In genomic region chr1:216310776-216311175, GRCh38 we compare ENCODE assay signal across 8 cellular contexts.
DNase-seq lines count a peak whose midpoint lies in the region; ATAC-seq, FAIRE-seq and TF ChIP-seq lines count a peak whose summit lies in the region.

No MANE protein-coding gene starts in this region.

- H3K27me3 Mint-ChIP-seq in activated T-cell treated with anti-CD3 and anti-CD28 coated beads, Interleukin-2, amount 50 U/mL, for 24 hours, result no peaks in the 10 kb centered on the region

- FAIRE-seq in bronchial epithelial cell (lab: Jason Lieb, UNC), result no peak

- ATAC-seq in GM21576 (IDR thresholded peaks at IDR 0.05; ENCODE audit: unreplicated experiment), result peak; percentile 63
- no peak for ATAC-seq in HG03342 (IDR thresholded peaks at IDR 0.05; ENCODE audit: unreplicated experiment)

- no peaks in the 10 kb centered on the region for H3K36me3 Mint-ChIP-seq in activated T-cell treated with anti-CD3 and anti-CD28 coated beads, Interleukin-2, amount 50 U/mL, for 24 hours (ENCODE audit: low read depth)

- no peak overlapping the region for H3K4me3 Mint-ChIP-seq in activated T-cell treated with anti-CD3 and anti-CD28 coated beads, Interleukin-2, amount 50 U/mL, for 24 hours

- no peaks in the 10 kb centered on the region for H3K4me1 Mint-ChIP-seq in activated T-cell treated with anti-CD3 and anti-CD28 coated beads, Interleukin-2, amount 50 U/mL, for 24 hours (ENCODE audit: low read depth)

- H3K4me3 ChIP-seq in AG10803 (ENCODE audit: low read length), result no peak overlapping the region
- H3K4me3 ChIP-seq in bronchial epithelial cell (ENCODE audit: low read depth, low read length), result no peak overlapping the region
- H3K4me3 ChIP-seq in osteoblast (ENCODE audit: insufficient read depth, low read length), result no peak overlapping the region

- H3K79me2 ChIP-seq in osteoblast (ENCODE audit: insufficient read depth, low read length), result no peaks in the 10 kb centered on the region

- DNase-seq in AG10803 (ENCODE audit: low read depth) (peak; percentile 4), NCI-H2171 (lab: John Stamatoyannopoulos, UW) (peak; percentile 62), bronchial epithelial cell (ENCODE audit: low read depth) (peak; percentile 50), osteoblast (ENCODE audit: insufficient read length, low spot score, missing footprints) (no peak), NCI-H1930 (lab: John Stamatoyannopoulos, UW) (no peak)
- DNase-seq in activated T-cell treated with anti-CD3 and anti-CD28 coated beads, Interleukin-2, amount 50 U/mL, for 24 hours, result no peak

- H4K20me1 ChIP-seq in osteoblast (ENCODE audit: insufficient read depth, low read length), result no peaks in the 10 kb centered on the region

- H3K36me3 ChIP-seq in bronchial epithelial cell (ENCODE audit: control insufficient read depth, insufficient read depth, low read length), result no peaks in the 10 kb centered on the region
- no peaks in the 10 kb centered on the region for H3K36me3 ChIP-seq in osteoblast (ENCODE audit: insufficient read depth, low read length)

- no peaks in the 10 kb centered on the region for H3K9me3 ChIP-seq in osteoblast (ENCODE audit: low read depth, low read length)

- no peak overlapping the region for H3K4me2 ChIP-seq in osteoblast (ENCODE audit: insufficient read depth, low read length)

- H3K27ac ChIP-seq in osteoblast (ENCODE audit: low read depth, low read length), result no peak overlapping the region

- TF ChIP-seq CTCF in AG10803 (conservative IDR thresholded peaks at IDR 0.05; ENCODE audit: low read length), result peak; percentile 24
- TF ChIP-seq CTCF in bronchial epithelial cell (IDR thresholded peaks at IDR 0.05; ENCODE audit: insufficient read depth, low read length, severe bottlenecking), result peak; percentile 75
- TF ChIP-seq CTCF in osteoblast (IDR thresholded peaks at IDR 0.05; ENCODE audit: extremely low read depth, low read depth, low read length), result peak; percentile 7

- no peaks in the 10 kb centered on the region for H3K4me1 ChIP-seq in osteoblast (ENCODE audit: insufficient read depth, low read length)

- H3K27ac Mint-ChIP-seq in activated T-cell treated with anti-CD3 and anti-CD28 coated beads, Interleukin-2, amount 50 U/mL, for 24 hours, result no peak overlapping the region

- peaks cover 7% of the 10 kb centered on the region for H3K9me3 Mint-ChIP-seq in activated T-cell treated with anti-CD3 and anti-CD28 coated beads, Interleukin-2, amount 50 U/mL, for 24 hours

- H2AFZ ChIP-seq in osteoblast (ENCODE audit: low read length), result no peak overlapping the region

- H3K27me3 ChIP-seq in bronchial epithelial cell (ENCODE audit: control insufficient read depth, insufficient read depth, low read length) (no peaks in the 10 kb centered on the region), osteoblast (ENCODE audit: insufficient read depth, low read length) (no peaks in the 10 kb centered on the region)

Comparison
In these comparisons a context has a peak if more than half of its experiments do, and no peak if none do; other contexts are left out.
1. DNase-seq: peak in AG10803 (single experiment), NCI-H2171 (single experiment) and bronchial epithelial cell (single experiment); none in osteoblast (single experiment), NCI-H1930 (0 of 2) and activated T-cell treated with anti-CD3 and anti-CD28 coated beads, Interleukin-2, amount 50 U/mL, for 24 hours (single experiment).
2. CTCF ChIP-seq: peak in every context shown above with its lines; median percentile 75 in bronchial epithelial cell; 24 in AG10803; 7 in osteoblast.